In genomic region chr3:66998075-66998898, GRCh38 we compare ENCODE assay signal across 1 cellular context.
TF ChIP-seq lines count a peak whose summit lies in the region.

TSS of gene KBTBD8 (plus strand) at chr3:66998307. CDS start at chr3:66998356, 49 bp downstream.

TF ChIP-seq in liver, 16 proteins besides CTCF, POLR2A, EP300 and RAD21 (continued from another document):
- TF ChIP-seq, protein P1, sequence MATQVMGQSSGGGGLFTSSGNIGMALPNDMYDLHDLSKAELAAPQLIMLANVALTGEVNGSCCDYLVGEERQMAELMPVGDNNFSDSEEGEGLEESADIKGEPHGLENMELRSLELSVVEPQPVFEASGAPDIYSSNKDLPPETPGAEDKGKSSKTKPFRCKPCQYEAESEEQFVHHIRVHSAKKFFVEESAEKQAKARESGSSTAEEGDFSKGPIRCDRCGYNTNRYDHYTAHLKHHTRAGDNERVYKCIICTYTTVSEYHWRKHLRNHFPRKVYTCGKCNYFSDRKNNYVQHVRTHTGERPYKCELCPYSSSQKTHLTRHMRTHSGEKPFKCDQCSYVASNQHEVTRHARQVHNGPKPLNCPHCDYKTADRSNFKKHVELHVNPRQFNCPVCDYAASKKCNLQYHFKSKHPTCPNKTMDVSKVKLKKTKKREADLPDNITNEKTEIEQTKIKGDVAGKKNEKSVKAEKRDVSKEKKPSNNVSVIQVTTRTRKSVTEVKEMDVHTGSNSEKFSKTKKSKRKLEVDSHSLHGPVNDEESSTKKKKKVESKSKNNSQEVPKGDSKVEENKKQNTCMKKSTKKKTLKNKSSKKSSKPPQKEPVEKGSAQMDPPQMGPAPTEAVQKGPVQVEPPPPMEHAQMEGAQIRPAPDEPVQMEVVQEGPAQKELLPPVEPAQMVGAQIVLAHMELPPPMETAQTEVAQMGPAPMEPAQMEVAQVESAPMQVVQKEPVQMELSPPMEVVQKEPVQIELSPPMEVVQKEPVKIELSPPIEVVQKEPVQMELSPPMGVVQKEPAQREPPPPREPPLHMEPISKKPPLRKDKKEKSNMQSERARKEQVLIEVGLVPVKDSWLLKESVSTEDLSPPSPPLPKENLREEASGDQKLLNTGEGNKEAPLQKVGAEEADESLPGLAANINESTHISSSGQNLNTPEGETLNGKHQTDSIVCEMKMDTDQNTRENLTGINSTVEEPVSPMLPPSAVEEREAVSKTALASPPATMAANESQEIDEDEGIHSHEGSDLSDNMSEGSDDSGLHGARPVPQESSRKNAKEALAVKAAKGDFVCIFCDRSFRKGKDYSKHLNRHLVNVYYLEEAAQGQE (IDR thresholded peaks at IDR 0.05), result peak; percentile 70
- TF ChIP-seq YY1 (IDR thresholded peaks at IDR 0.05) (peak; percentile 94), FOXA1 (IDR thresholded peaks at IDR 0.05) (no peak), HNF4G (IDR thresholded peaks at IDR 0.05) (no peak), HNF4A (conservative IDR thresholded peaks at IDR 0.05) (peak in 1 of 2 donors; percentile 23), ATF3 (IDR thresholded peaks at IDR 0.05) (no peak), NR2F2 (IDR thresholded peaks at IDR 0.05) (no peak), FOXA2 (IDR thresholded peaks at IDR 0.05) (no peak)
